In genomic region chr1:241586905-241587532, GRCh38 we compare ENCODE assay signal across 23 cellular contexts. TPM values are rescaled to one million over a fixed set of nuclear protein-coding genes. Genes with fewer than 3 reads are reported as not detected.
"Had no signal": no experiment of that assay in that cellular context is flagged by ENCODE, and none has a peak within 500 bp of the region (broad histone marks: within the 10 kb centered on the region; RNA-seq: fewer than 3 reads in every experiment).

No MANE protein-coding gene starts in this region.

- H3K36me3 ChIP-seq: breast epithelium, ovary, thoracic aorta, vagina had no signal

- H3K4me3 Mint-ChIP-seq: activated naive CD8-positive, alpha-beta T cell; naive thymus-derived CD8-positive, alpha-beta T cell; stimulated activated memory B cell treated with anti-CD40 and anti-IgM and Interleukin-4, amounts not matched to agents 10 μg/mL and 1 μg/mL and 100 μg/mL, for 72 hours; type B pancreatic cell; WTC11 had no signal

- H3K4me3 ChIP-seq: breast epithelium, lung, ovary, psoas muscle, thoracic aorta, vagina had no signal

- H3K4me1 ChIP-seq: breast epithelium, psoas muscle, vagina had no signal

- H3K27ac ChIP-seq: breast epithelium, ovary, psoas muscle, thoracic aorta, vagina had no signal

- H3K27me3 ChIP-seq: breast epithelium, ovary, vagina had no signal

- DNase-seq: activated naive CD4-positive, alpha-beta T cell; activated T-cell treated with anti-CD3 and anti-CD28 coated beads, Interleukin-2, amount 50 U/mL, for 1 hour; cerebellar nuclear complex; cortex of kidney; effector CD4-positive, alpha-beta T cell; erythroblast; foreskin fibroblast; naive thymus-derived CD8-positive, alpha-beta T cell; ovary; psoas muscle; small intestine; stimulated activated CD4-positive, alpha-beta T cell treated with anti-CD3 and anti-CD28 coated beads, Interleukin-2, amount 100 ng/mL, for 24 hours; T-helper 9 cell had no signal

- H3K9me3 Mint-ChIP-seq: stimulated activated memory B cell treated with anti-CD40 and anti-IgM and Interleukin-4, amounts not matched to agents 10 μg/mL and 1 μg/mL and 100 μg/mL, for 72 hours; type B pancreatic cell; WTC11 had no signal

- H3K27me3 Mint-ChIP-seq: activated naive CD8-positive, alpha-beta T cell; stimulated activated memory B cell treated with anti-CD40 and anti-IgM and Interleukin-4, amounts not matched to agents 10 μg/mL and 1 μg/mL and 100 μg/mL, for 72 hours; type B pancreatic cell had no signal

- H3K9me3 ChIP-seq: breast epithelium, ovary, psoas muscle, thoracic aorta, vagina had no signal

- H3K36me3 Mint-ChIP-seq: type B pancreatic cell, WTC11 had no signal

- H3K27ac Mint-ChIP-seq: activated naive CD8-positive, alpha-beta T cell; naive thymus-derived CD8-positive, alpha-beta T cell; stimulated activated memory B cell treated with anti-CD40 and anti-IgM and Interleukin-4, amounts not matched to agents 10 μg/mL and 1 μg/mL and 100 μg/mL, for 72 hours; type B pancreatic cell; WTC11 had no signal

- H3K4me1 Mint-ChIP-seq: WTC11 had no signal

- ATAC-seq: left lobe of liver; naive thymus-derived CD8-positive, alpha-beta T cell; psoas muscle; sciatic nerve; stimulated activated memory B cell treated with anti-CD40 and anti-IgM and Interleukin-4, amounts not matched to agents 10 μg/mL and 1 μg/mL and 100 μg/mL, for 72 hours; WTC11 had no signal

RNA-seq across cellular contexts. Expression of gene KMO, which starts 54.8 kb away (rescaled TPM):
- polyA plus RNA-seq: naive thymus-derived CD8-positive, alpha-beta T cell had no signal
